ENCODE assay signal across 11 cellular contexts in the genomic region with DNA sequence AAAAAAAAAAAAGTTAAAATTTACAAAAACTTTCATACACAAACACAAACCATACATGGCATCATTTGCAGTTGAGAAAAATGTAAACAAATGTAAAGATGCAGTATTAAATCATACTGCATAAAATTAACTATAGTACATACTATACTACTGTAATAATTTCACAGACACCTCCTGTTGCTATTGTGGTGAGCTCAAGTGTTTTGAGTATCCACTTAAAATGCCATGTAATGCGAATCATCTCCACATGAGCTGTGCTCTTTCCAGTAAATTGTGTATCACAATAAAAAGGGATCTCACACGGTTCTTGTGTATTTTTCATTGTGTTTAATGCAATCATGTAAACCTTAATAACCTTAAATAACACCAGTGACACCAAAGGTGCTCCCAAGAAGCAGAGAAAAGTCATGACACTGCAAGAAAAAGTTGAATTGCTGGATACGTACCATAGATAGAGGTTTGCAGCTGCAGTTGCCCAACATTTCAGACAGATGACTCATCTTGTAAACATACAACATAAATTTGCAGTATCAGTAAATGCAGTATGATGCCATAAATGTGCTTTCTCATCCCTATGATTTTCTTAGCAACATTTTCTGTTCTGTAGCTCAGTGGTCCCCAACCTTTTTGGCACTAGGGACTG.
DNase-seq lines count a peak whose midpoint lies in the region; ATAC-seq and TF ChIP-seq lines count a peak whose summit lies in the region.
"Had no signal": no experiment of that assay in that cellular context is flagged by ENCODE, and none has a peak within 500 bp of the region (broad histone marks: within the 10 kb centered on the region; RNA-seq: fewer than 3 reads in every experiment).

No MANE protein-coding gene starts in this region.

- no peak overlapping the region for H3K9ac ChIP-seq in skeletal muscle satellite cell (ENCODE audit: low read depth, low read length)

- H3K4me2 ChIP-seq in skeletal muscle satellite cell (ENCODE audit: low read length) = peak overlapping the region; percentile 47

- no peaks in the 10 kb centered on the region for H3K36me3 ChIP-seq in skeletal muscle satellite cell (ENCODE audit: insufficient read depth, low read length)

- H3K4me3 ChIP-seq in epithelial cell of esophagus (ENCODE audit: low read length) (no peak overlapping the region), skeletal muscle satellite cell (ENCODE audit: low read length) (no peak overlapping the region)

- ATAC-seq in HG03045 (IDR thresholded peaks at IDR 0.05; ENCODE audit: unreplicated experiment) = no peak

- no peaks in the 10 kb centered on the region for H3K9me3 ChIP-seq in skeletal muscle satellite cell (replicated peaks; ENCODE audit: low read length)

- H3K4me1 ChIP-seq in skeletal muscle satellite cell (ENCODE audit: control insufficient read depth, insufficient read depth, low read length) = no peaks in the 10 kb centered on the region

- no peak for TF ChIP-seq CTCF in epithelial cell of esophagus (IDR thresholded peaks at IDR 0.05; ENCODE audit: insufficient read depth, low read depth, low read length, missing control alignments)

- peaks cover 6% of the 10 kb centered on the region for H3K27me3 ChIP-seq in skeletal muscle satellite cell (ENCODE audit: control insufficient read depth, insufficient read depth, low read length)

- DNase-seq in NCI-H1105 treated with DMSO at 0.1 percent for 48 hours (lab: John Stamatoyannopoulos, UW) (peak; percentile 4), NCI-H1105 (lab: John Stamatoyannopoulos, UW) (no peak), NCI-H460 (ENCODE audit: extremely low read depth, low read depth) (peak; percentile 43), epithelial cell of esophagus (ENCODE audit: low read depth) (peak; percentile 86), CD1c-positive myeloid dendritic cell (ENCODE audit: extremely low spot score) (no peak)
- DNase-seq in activated CD4-positive, alpha-beta T cell treated with anti-CD3 and anti-CD28 coated beads, Interleukin-2, amount 50 U/mL, for 48 hours = no peak
- DNase-seq: activated CD4-positive, alpha-beta memory T cell treated with anti-CD3 and anti-CD28 coated beads, Interleukin-2, amount 10 ng/mL, durations not matched to agents 7 days and 5 days; aorta; MV-4-11 had no signal

Comparison
In these comparisons a context has a peak if more than half of its experiments do, and no peak if none do; other contexts are left out.
1. DNase-seq: peak in NCI-H1105 treated with DMSO at 0.1 percent for 48 hours (single experiment), NCI-H460 (single experiment) and epithelial cell of esophagus (single experiment); none in NCI-H1105 (single experiment), activated CD4-positive, alpha-beta T cell treated with anti-CD3 and anti-CD28 coated beads, Interleukin-2, amount 50 U/mL, for 48 hours (0 of 2) and CD1c-positive myeloid dendritic cell (single experiment).